ENCODE assay signal across 18 cellular contexts in the genomic region with DNA sequence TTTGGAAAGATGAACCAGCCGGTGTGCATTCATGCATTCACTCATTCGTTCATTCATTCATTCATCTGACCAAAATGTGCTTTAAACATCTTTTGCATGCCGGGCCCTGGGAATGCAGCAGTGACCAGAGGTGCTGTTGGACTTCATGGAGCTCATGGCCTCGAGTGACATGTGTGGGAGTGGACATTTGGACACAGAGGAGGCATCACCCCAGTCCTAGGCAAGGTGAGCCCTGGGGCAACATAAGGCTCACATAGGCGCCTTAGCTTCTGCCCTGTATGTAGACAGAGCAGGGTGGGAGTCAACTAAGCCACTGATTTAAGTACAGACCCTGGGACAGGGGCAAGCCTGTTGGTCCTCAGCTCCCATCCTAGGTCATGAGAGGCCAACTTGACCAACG.
DNase-seq lines count a peak whose midpoint lies in the region; ATAC-seq, FAIRE-seq and TF ChIP-seq lines count a peak whose summit lies in the region.
"Had no signal": no experiment of that assay in that cellular context is flagged by ENCODE, and none has a peak within 500 bp of the region (broad histone marks: within the 10 kb centered on the region; RNA-seq: fewer than 3 reads in every experiment).

No MANE protein-coding gene starts in this region.

- H3K9ac ChIP-seq in K562 (ENCODE audit: insufficient read depth in 1 of 2, low read depth in 2 of 2, low read length in 2 of 2), result no peak overlapping the region

- H3K4me1 Mint-ChIP-seq in activated CD4-positive, alpha-beta memory T cell treated with anti-CD3 and anti-CD28 coated beads for 36 hours (ENCODE audit: low read depth), result peaks cover 3% of the 10 kb centered on the region

- H3K9me3 ChIP-seq in K562 (replicated peaks; ENCODE audit: control insufficient read depth, insufficient read depth, low read depth, low read length), result no peaks in the 10 kb centered on the region
- no peaks in the 10 kb centered on the region for H3K9me3 ChIP-seq in stomach
- H3K9me3 ChIP-seq in A673 (ENCODE audit: low read depth, low read length, poor library complexity, severe bottlenecking), result no peaks in the 10 kb centered on the region
- H3K9me3 ChIP-seq: BLaER1 treated with 17β-estradiol and CSF1 and Interleukin-3, amounts not matched to agents 10 nM and 100 nM; Caco-2 had no signal

- BruUV-seq in K562 (replicated peaks; lab: Mats Ljungman, UMichigan) (no TSS peak), A673 (replicated peaks; lab: Mats Ljungman, UMichigan) (no TSS peak)

- H3K36me3 ChIP-seq in K562 (ENCODE audit: control insufficient read depth, insufficient read depth, low read length), result no peaks in the 10 kb centered on the region
- H3K36me3 ChIP-seq in stomach, result no peaks in the 10 kb centered on the region
- H3K36me3 ChIP-seq in A673 (ENCODE audit: insufficient read depth, low read length, poor library complexity, severe bottlenecking), result no peaks in the 10 kb centered on the region
- H3K36me3 ChIP-seq: BLaER1 treated with 17β-estradiol and CSF1 and Interleukin-3, amounts not matched to agents 10 nM and 100 nM had no signal

- intact Hi-C loops in K562 (cut with micrococcal nuclease) (no loop called here), posterior vena cava (cut with DNase I) (loop anchor here (5.0 to 10.0 kb wide), 2 partner anchors 88 to 206 kb away; no protein-coding TSS in a partner anchor), stomach (cut with DNase I; ENCODE audit: low total_unique reads) (loop anchor here (5.0 to 10.0 kb wide), 2 partner anchors 206 to 398 kb away; no protein-coding TSS in a partner anchor), A673 (cut with micrococcal nuclease; ENCODE audit: unreplicated experiment) (loop anchor here (2.0 to 10.0 kb wide), 3 partner anchors 286 to 408 kb away; no protein-coding TSS in a partner anchor)
- intact Hi-C loops in activated CD4-positive, alpha-beta memory T cell treated with anti-CD3 and anti-CD28 coated beads for 36 hours (cut with micrococcal nuclease), result no loop called here

- H3K4me1 ChIP-seq in K562 (replicated peaks in 1 of 2; ENCODE audit: control insufficient read depth in 2 of 2, insufficient read depth in 2 of 2, low read length in 2 of 2), result no peaks in the 10 kb centered on the region
- peaks cover 0 to 7% (median 4%) of the 10 kb centered on the region in 4 donors for H3K4me1 ChIP-seq in stomach
- no peaks in the 10 kb centered on the region for H3K4me1 ChIP-seq in A673 (ENCODE audit: insufficient read depth, low read length, poor library complexity, severe bottlenecking)
- H3K4me1 ChIP-seq: Caco-2 had no signal

- TF ChIP-seq RAD21 in K562 (CRISPR knock-in tag; conservative IDR thresholded peaks at IDR 0.05 in 1 of 2, IDR thresholded peaks at IDR 0.05 in 1 of 2), result no peak

- H3K4me3 Mint-ChIP-seq in activated CD4-positive, alpha-beta memory T cell treated with anti-CD3 and anti-CD28 coated beads for 36 hours, result no peak overlapping the region
- H3K4me3 Mint-ChIP-seq: CD4-positive, alpha-beta T cell; CD8-positive, alpha-beta T cell had no signal

- no peak overlapping the region for H3K27ac Mint-ChIP-seq in activated CD4-positive, alpha-beta memory T cell treated with anti-CD3 and anti-CD28 coated beads for 36 hours
- H3K27ac Mint-ChIP-seq: B cell; CD4-positive, alpha-beta T cell; CD8-positive, alpha-beta T cell had no signal

- no peaks in the 10 kb centered on the region for H3K9me3 Mint-ChIP-seq in activated CD4-positive, alpha-beta memory T cell treated with anti-CD3 and anti-CD28 coated beads for 36 hours
- H3K9me3 Mint-ChIP-seq: CD4-positive, alpha-beta T cell; CD8-positive, alpha-beta T cell had no signal

- peaks cover 9% of the 10 kb centered on the region for H3K27me3 Mint-ChIP-seq in activated CD4-positive, alpha-beta memory T cell treated with anti-CD3 and anti-CD28 coated beads for 36 hours

- POLR2A ChIA-PET in K562 (lab: Yijun Ruan, JAX), result interaction anchor here (1.2 kb wide), 1 partner anchor 34 kb away, joined by 3 read pairs; no protein-coding TSS in a partner anchor
- POLR2A ChIA-PET in A673 (lab: Charles Lee; ENCODE audit: low non-redundant PET), result interaction anchor here (0.6 kb wide), 1 partner anchor 64 kb away, joined by 4 read pairs; no protein-coding TSS in a partner anchor
- POLR2A ChIA-PET in activated CD4-positive, alpha-beta memory T cell treated with anti-CD3 and anti-CD28 coated beads for 36 hours (lab: Charles Lee), result no interaction called here

- CTCF ChIA-PET in K562 (lab: Yijun Ruan, JAX; ENCODE audit: low intra/inter-chr PET ratio), result interaction anchor here (0.6 to 2.0 kb wide), 4 partner anchors 87 to 208 kb away, joined by 3 to 14 read pairs (median 6); no protein-coding TSS in a partner anchor
- CTCF ChIA-PET in A673 (lab: Charles Lee), result interaction anchor here (1.0 to 1.5 kb wide), 5 partner anchors 153 to 409 kb away, joined by 3 to 10 read pairs (median 7); no protein-coding TSS in a partner anchor
- CTCF ChIA-PET in activated CD4-positive, alpha-beta memory T cell treated with anti-CD3 and anti-CD28 coated beads for 36 hours (lab: Charles Lee), result interaction anchor here (0.6 to 4.9 kb wide), 32 partner anchors 9 to 617 kb away, joined by 3 to 101 read pairs (median 6); no protein-coding TSS in a partner anchor

- TF ChIP-seq POLR2A in K562 (conservative IDR thresholded peaks at IDR 0.05), result no peak
- no peak for TF ChIP-seq POLR2A in stomach (IDR thresholded peaks at IDR 0.05)

- in situ Hi-C loops in K562 (cut with MboI), result loop anchor here (5.0 kb wide), 1 partner anchor 206 kb away; no protein-coding TSS in a partner anchor

- H2AFZ ChIP-seq in K562 (ENCODE audit: low read depth, low read length), result no peak overlapping the region

- no peaks in the 10 kb centered on the region for H4K20me1 ChIP-seq in K562 (replicated peaks; ENCODE audit: control insufficient read depth, insufficient read depth, low read length)
- H4K20me1 ChIP-seq: BLaER1 treated with 17β-estradiol and CSF1 and Interleukin-3, amounts not matched to agents 10 nM and 100 nM had no signal

- H3K36me3 Mint-ChIP-seq in activated CD4-positive, alpha-beta memory T cell treated with anti-CD3 and anti-CD28 coated beads for 36 hours, result no peaks in the 10 kb centered on the region
- H3K36me3 Mint-ChIP-seq: CD8-positive, alpha-beta T cell had no signal

- TF ChIP-seq CTCF in K562 (IDR thresholded peaks at IDR 0.05 in 2 of 3, conservative IDR thresholded peaks at IDR 0.05 in 1 of 3; ENCODE audit: insufficient read depth in 2 of 3, low read depth in 1 of 3, low read length in 3 of 3), result no peak
- TF ChIP-seq CTCF in stomach (IDR thresholded peaks at IDR 0.05), result no peak
- no peak for TF ChIP-seq CTCF in A673 (conservative IDR thresholded peaks at IDR 0.05; ENCODE audit: low read depth, low read length)

- WGBS in K562 (ENCODE audit: insufficient coverage, low coverage, missing lambda C conversion rate), result 0% methylated on average over 6 of the region's 6 CpGs
- 61 to 80% (median 63%) methylated on average over 6 of the region's 6 CpGs for WGBS in stomach, 5 donors

- H3K79me2 ChIP-seq in K562 (ENCODE audit: control insufficient read depth, insufficient read depth, low read length), result no peaks in the 10 kb centered on the region

- no peak overlapping the region for H3K27ac ChIP-seq in K562 (ENCODE audit: extremely low read depth, low read depth, low read length)
- H3K27ac ChIP-seq in stomach, result no peak overlapping the region
- no peak overlapping the region for H3K27ac ChIP-seq in A673 (ENCODE audit: low read depth, low read length, poor library complexity, severe bottlenecking)
- H3K27ac ChIP-seq: BLaER1 treated with 17β-estradiol and CSF1 and Interleukin-3, amounts not matched to agents 10 nM and 100 nM; C4-2B had no signal

- H3K27me3 ChIP-seq in K562 (ENCODE audit: control insufficient read depth in 2 of 2, insufficient read depth in 2 of 2, low read length in 2 of 2) (peaks cover 0 to 12% of the 10 kb centered on the region in 2 experiments; a peak in 3 of 5 replicates), stomach (peaks cover 0 to 8% (median 0%) of the 10 kb centered on the region in 3 donors), A673 (replicated peaks; ENCODE audit: insufficient read depth, low read depth, low read length, poor library complexity) (no peaks in the 10 kb centered on the region)
- H3K27me3 ChIP-seq: BLaER1 treated with 17β-estradiol and CSF1 and Interleukin-3, amounts not matched to agents 10 nM and 100 nM had no signal

- FAIRE-seq in K562 (lab: Jason Lieb, UNC) (no peak), RCC 7860 (lab: Jason Lieb, UNC) (no peak)
- FAIRE-seq: A204.1, D721Med, G401.6 had no signal

- no peak overlapping the region for H3K4me2 ChIP-seq in K562 (ENCODE audit: insufficient read depth, low read length)

- no peak for TF ChIP-seq EP300 in K562 (IDR thresholded peaks at IDR 0.05; ENCODE audit: low read length)
- no peak for TF ChIP-seq EP300 in stomach (IDR thresholded peaks at IDR 0.05)

- ATAC-seq in K562 (no peak), HG03521 (IDR thresholded peaks at IDR 0.05; ENCODE audit: unreplicated experiment) (no peak)

- H3K9me1 ChIP-seq in K562 (ENCODE audit: control insufficient read depth, insufficient read depth, low read length), result no peaks in the 10 kb centered on the region

- DNase-seq in K562 (ENCODE audit: extremely low read depth in 1 of 4, low spot score in 3 of 4) (no peak), mesenteric fat pad (ENCODE audit: low spot score) (peak; percentile 53), posterior vena cava (ENCODE audit: low spot score) (peak; percentile 55), stomach (peak; percentile 7), RCC 7860 (ENCODE audit: low spot score) (no peak), A673 (ENCODE audit: low spot score) (no peak)
- no peak for DNase-seq in activated CD4-positive, alpha-beta memory T cell treated with anti-CD3 and anti-CD28 coated beads for 36 hours
- DNase-seq: GF-D8 had no signal

- H3K4me3 ChIP-seq in K562, result no peak overlapping the region
- no peak overlapping the region for H3K4me3 ChIP-seq in stomach
- H3K4me3 ChIP-seq in A673 (ENCODE audit: low read depth, low read length, poor library complexity, severe bottlenecking), result no peak overlapping the region
- H3K4me3 ChIP-seq: BLaER1 treated with 17β-estradiol and CSF1 and Interleukin-3, amounts not matched to agents 10 nM and 100 nM had no signal

TF ChIP-seq in K562, 482 proteins besides CTCF, POLR2A, EP300 and RAD21:
- peak; percentile 63; the same call in 1 of the 2 replicates for TF ChIP-seq ZNF24 (IDR thresholded peaks at IDR 0.05)
- TF ChIP-seq, protein P1, sequence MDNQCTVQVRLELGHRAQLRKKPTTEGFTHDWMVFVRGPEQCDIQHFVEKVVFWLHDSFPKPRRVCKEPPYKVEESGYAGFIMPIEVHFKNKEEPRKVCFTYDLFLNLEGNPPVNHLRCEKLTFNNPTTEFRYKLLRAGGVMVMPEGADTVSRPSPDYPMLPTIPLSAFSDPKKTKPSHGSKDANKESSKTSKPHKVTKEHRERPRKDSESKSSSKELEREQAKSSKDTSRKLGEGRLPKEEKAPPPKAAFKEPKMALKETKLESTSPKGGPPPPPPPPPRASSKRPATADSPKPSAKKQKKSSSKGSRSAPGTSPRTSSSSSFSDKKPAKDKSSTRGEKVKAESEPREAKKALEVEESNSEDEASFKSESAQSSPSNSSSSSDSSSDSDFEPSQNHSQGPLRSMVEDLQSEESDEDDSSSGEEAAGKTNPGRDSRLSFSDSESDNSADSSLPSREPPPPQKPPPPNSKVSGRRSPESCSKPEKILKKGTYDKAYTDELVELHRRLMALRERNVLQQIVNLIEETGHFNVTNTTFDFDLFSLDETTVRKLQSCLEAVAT (IDR thresholded peaks at IDR 0.05), result no peak

Comparison
In these comparisons a context has a peak if more than half of its experiments do, and no peak if none do; other contexts are left out.
1. DNase-seq: peak in mesenteric fat pad (single experiment), posterior vena cava (single experiment) and stomach (single experiment); none in K562 (0 of 4), RCC 7860 (single experiment), A673 (single experiment) and activated CD4-positive, alpha-beta memory T cell treated with anti-CD3 and anti-CD28 coated beads for 36 hours (single experiment).
2. intact Hi-C loops: an anchor here in posterior vena cava (5.0 to 10.0 kb wide), stomach (5.0 to 10.0 kb wide) and A673 (2.0 to 10.0 kb wide); none called in K562 and activated CD4-positive, alpha-beta memory T cell treated with anti-CD3 and anti-CD28 coated beads for 36 hours.